Comparison of ENCODE assay signal across 1 cellular context in genomic region chr11:65854161-65854592, GRCh38.
TF ChIP-seq lines count a peak whose summit lies in the region.

No MANE protein-coding gene starts in this region.

TF ChIP-seq in HepG2, 621 proteins besides CTCF, POLR2A, EP300 and RAD21 (continued from another document):
- TF ChIP-seq ZSCAN5A (CRISPR knock-in tag; IDR thresholded peaks at IDR 0.05; ENCODE audit: borderline replicate concordance) (no peak), SOX13 (IDR thresholded peaks at IDR 0.05) (no peak), SOX13 (CRISPR knock-in tag; conservative IDR thresholded peaks at IDR 0.05 in 1 of 2, IDR thresholded peaks at IDR 0.05 in 1 of 2) (0 out of 4 replicates have a peak, but pooled peaks of 1 of the 2 experiments have one; percentile 7), MEIS1 (CRISPR knock-in tag; IDR thresholded peaks at IDR 0.05; ENCODE audit: borderline replicate concordance) (0 out of 2 replicates have a peak, but pooled peaks have one; percentile 50), NR2F1 (CRISPR knock-in tag; IDR thresholded peaks at IDR 0.05) (0 out of 4 replicates have a peak, but pooled peaks of 1 of the 2 experiments have one; percentile 39), HNF4G (IDR thresholded peaks at IDR 0.05; ENCODE audit: borderline replicate concordance, low read depth, low read length) (peak; percentile 53; the same call in 1 of the 2 replicates), HNF4G (CRISPR knock-in tag; IDR thresholded peaks at IDR 0.05; ENCODE audit: borderline replicate concordance, low read depth) (no peak), THRA (CRISPR knock-in tag; IDR thresholded peaks at IDR 0.05; ENCODE audit: borderline replicate concordance) (peak; percentile 60; the same call in 1 of the 2 replicates), HOXA3 (CRISPR knock-in tag; IDR thresholded peaks at IDR 0.05) (peak; percentile 61; the same call in 1 of the 2 replicates), ZHX1 (CRISPR knock-in tag; IDR thresholded peaks at IDR 0.05; ENCODE audit: low read depth) (no peak), MTF1 (CRISPR knock-in tag; IDR thresholded peaks at IDR 0.05) (0 out of 2 replicates have a peak, but pooled peaks have one; percentile 37), ZNF619 (CRISPR knock-in tag; IDR thresholded peaks at IDR 0.05) (no peak)
- TF ChIP-seq, protein P1, sequence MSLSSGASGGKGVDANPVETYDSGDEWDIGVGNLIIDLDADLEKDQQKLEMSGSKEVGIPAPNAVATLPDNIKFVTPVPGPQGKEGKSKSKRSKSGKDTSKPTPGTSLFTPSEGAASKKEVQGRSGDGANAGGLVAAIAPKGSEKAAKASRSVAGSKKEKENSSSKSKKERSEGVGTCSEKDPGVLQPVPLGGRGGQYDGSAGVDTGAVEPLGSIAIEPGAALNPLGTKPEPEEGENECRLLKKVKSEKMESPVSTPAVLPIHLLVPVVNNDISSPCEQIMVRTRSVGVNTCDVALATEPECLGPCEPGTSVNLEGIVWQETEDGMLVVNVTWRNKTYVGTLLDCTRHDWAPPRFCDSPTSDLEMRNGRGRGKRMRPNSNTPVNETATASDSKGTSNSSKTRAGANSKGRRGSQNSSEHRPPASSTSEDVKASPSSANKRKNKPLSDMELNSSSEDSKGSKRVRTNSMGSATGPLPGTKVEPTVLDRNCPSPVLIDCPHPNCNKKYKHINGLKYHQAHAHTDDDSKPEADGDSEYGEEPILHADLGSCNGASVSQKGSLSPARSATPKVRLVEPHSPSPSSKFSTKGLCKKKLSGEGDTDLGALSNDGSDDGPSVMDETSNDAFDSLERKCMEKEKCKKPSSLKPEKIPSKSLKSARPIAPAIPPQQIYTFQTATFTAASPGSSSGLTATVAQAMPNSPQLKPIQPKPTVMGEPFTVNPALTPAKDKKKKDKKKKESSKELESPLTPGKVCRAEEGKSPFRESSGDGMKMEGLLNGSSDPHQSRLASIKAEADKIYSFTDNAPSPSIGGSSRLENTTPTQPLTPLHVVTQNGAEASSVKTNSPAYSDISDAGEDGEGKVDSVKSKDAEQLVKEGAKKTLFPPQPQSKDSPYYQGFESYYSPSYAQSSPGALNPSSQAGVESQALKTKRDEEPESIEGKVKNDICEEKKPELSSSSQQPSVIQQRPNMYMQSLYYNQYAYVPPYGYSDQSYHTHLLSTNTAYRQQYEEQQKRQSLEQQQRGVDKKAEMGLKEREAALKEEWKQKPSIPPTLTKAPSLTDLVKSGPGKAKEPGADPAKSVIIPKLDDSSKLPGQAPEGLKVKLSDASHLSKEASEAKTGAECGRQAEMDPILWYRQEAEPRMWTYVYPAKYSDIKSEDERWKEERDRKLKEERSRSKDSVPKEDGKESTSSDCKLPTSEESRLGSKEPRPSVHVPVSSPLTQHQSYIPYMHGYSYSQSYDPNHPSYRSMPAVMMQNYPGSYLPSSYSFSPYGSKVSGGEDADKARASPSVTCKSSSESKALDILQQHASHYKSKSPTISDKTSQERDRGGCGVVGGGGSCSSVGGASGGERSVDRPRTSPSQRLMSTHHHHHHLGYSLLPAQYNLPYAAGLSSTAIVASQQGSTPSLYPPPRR (CRISPR knock-in tag; IDR thresholded peaks at IDR 0.05; ENCODE audit: borderline replicate concordance) = peak; percentile 56; the same call in 1 of the 2 replicates
